8 cellular contexts compared by ENCODE assay signal in the genomic region with DNA sequence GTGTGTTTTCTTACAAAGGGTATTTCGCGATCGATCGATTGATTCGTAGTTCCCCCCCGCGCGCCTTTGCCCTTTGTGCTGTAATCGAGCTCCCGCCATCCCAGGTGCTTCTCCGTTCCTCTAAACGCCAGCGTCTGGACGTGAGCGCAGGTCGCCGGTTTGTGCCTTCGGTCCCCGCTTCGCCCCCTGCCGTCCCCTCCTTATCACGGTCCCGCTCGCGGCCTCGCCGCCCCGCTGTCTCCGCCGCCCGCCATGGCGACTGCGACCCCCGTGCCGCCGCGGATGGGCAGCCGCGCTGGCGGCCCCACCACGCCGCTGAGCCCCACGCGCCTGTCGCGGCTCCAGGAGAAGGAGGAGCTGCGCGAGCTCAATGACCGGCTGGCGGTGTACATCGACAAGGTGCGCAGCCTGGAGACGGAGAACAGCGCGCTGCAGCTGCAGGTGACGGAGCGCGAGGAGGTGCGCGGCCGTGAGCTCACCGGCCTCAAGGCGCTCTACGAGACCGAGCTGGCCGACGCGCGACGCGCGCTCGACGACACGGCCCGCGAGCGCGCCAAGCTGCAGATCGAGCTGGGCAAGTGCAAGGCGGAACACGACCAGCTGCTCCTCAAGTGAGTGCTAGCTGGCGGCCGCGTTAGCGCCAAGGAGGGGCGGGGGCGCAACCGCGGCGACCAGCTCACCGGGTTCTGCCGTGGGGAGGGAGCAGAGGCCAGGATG. TPM values are rescaled to one million over a fixed set of nuclear protein-coding genes. Genes with fewer than 3 reads are reported as not detected.
A peak's percentile ranks its signal among the peaks of the same experiment; 100 is the strongest.
DNase-seq lines count a peak whose midpoint lies in the region; ATAC-seq and TF ChIP-seq lines count a peak whose summit lies in the region.

No MANE protein-coding gene starts in this region.

- peaks cover 10 to 31% (median 28%) of the 10 kb centered on the region in 4 donors for H3K4me1 Mint-ChIP-seq in naive thymus-derived CD8-positive, alpha-beta T cell

- peaks cover 40% of the 10 kb centered on the region for H3K79me2 ChIP-seq in OCI-LY1 (ENCODE audit: insufficient read depth, low read length)
- peaks cover 50% of the 10 kb centered on the region for H3K79me2 ChIP-seq in fibroblast of lung (ENCODE audit: control insufficient read depth, insufficient read depth, low read length)

- H3K9me3 ChIP-seq in OCI-LY1 (ENCODE audit: low read length) (no peaks in the 10 kb centered on the region), fibroblast of lung (ENCODE audit: control insufficient read depth, insufficient read depth, low read depth, low read length) (no peaks in the 10 kb centered on the region)

- H2AFZ ChIP-seq in OCI-LY1 (ENCODE audit: low read length) (no peak overlapping the region), fibroblast of lung (ENCODE audit: low read length) (peak overlapping the region; percentile 94)

- peak; percentile 20 for ATAC-seq in HG02763 (IDR thresholded peaks at IDR 0.05; ENCODE audit: unreplicated experiment)
- ATAC-seq in naive thymus-derived CD8-positive, alpha-beta T cell = peak; percentile 22 to 31

- no peaks in the 10 kb centered on the region for H3K9me2 ChIP-seq in OCI-LY1 (ENCODE audit: low read depth, low read length)

- TF ChIP-seq CTCF in OCI-LY1 (IDR thresholded peaks at IDR 0.05; ENCODE audit: low read length) (no peak), fibroblast of lung (conservative IDR thresholded peaks at IDR 0.05 in 1 of 2, IDR thresholded peaks at IDR 0.05 in 1 of 2; ENCODE audit: low read depth in 1 of 2, low read length in 2 of 2) (no peak)

- no peaks in the 10 kb centered on the region for H3K27me3 ChIP-seq in OCI-LY1 (ENCODE audit: insufficient read depth, low read length)
- H3K27me3 ChIP-seq in fibroblast of lung (ENCODE audit: control insufficient read depth, insufficient read depth, low read length) = no peaks in the 10 kb centered on the region

- H4K20me1 ChIP-seq in OCI-LY1 (ENCODE audit: insufficient read depth, low read length) = no peaks in the 10 kb centered on the region
- H4K20me1 ChIP-seq in fibroblast of lung (ENCODE audit: control insufficient read depth, extremely low read depth, insufficient read depth, low read length) = no peaks in the 10 kb centered on the region

- peak overlapping the region; percentile 94 for H3K27ac ChIP-seq in OCI-LY1 (ENCODE audit: low read depth, low read length, poor library complexity, severe bottlenecking)
- peak overlapping the region; percentile 89 for H3K27ac ChIP-seq in fibroblast of lung (ENCODE audit: insufficient read depth, low read length)

- H3K9me3 Mint-ChIP-seq in naive thymus-derived CD8-positive, alpha-beta T cell = no peaks in the 10 kb centered on the region

- no peaks in the 10 kb centered on the region for H3K36me3 Mint-ChIP-seq in naive thymus-derived CD8-positive, alpha-beta T cell

- H3K4me1 ChIP-seq in OCI-LY1 (ENCODE audit: insufficient read depth, low read length, severe bottlenecking) (peaks cover 43% of the 10 kb centered on the region), fibroblast of lung (ENCODE audit: control insufficient read depth, extremely low read depth, insufficient read depth, low read length) (peaks cover 5% of the 10 kb centered on the region)

- H3K9ac ChIP-seq in OCI-LY1 (ENCODE audit: low read length) (peak overlapping the region; percentile 92), fibroblast of lung (ENCODE audit: insufficient read depth, low read length) (peak overlapping the region; percentile 85)

- H3K27ac Mint-ChIP-seq in naive thymus-derived CD8-positive, alpha-beta T cell = peak overlapping the region; percentile 74 to 97 (median 94)

- H3K36me3 ChIP-seq in OCI-LY1 (ENCODE audit: insufficient read depth, low read length) (peaks cover 29% of the 10 kb centered on the region), fibroblast of lung (ENCODE audit: control insufficient read depth, insufficient read depth, low read length) (peaks cover 2% of the 10 kb centered on the region)

- H3K4me3 ChIP-seq in OCI-LY1 (ENCODE audit: low read depth, low read length, poor library complexity, severe bottlenecking) (peak overlapping the region; percentile 79), fibroblast of lung (replicated peaks in 1 of 4; ENCODE audit: control extremely low read depth in 1 of 4, insufficient read depth in 1 of 4, low read depth in 3 of 4, low read length in 4 of 4) (peak overlapping the region; percentile 72 to 94 (median 86))

- no peaks in the 10 kb centered on the region for H3K27me3 Mint-ChIP-seq in naive thymus-derived CD8-positive, alpha-beta T cell

- POLR2A ChIA-PET in naive thymus-derived CD8-positive, alpha-beta T cell (lab: Charles Lee) = interaction anchor here (0.6 to 4.3 kb wide), 24 partner anchors 12 to 452 kb away, joined by 3 to 72 read pairs (median 4); partner anchors contain the start of genes C5orf63, GRAMD2B, MARCHF3 and PHAX

- peak; percentile 11 for DNase-seq in DMS153 (lab: John Stamatoyannopoulos, UW)
- no peak for DNase-seq in DMS153 treated with DMSO at 0.1 percent for 48 hours (lab: John Stamatoyannopoulos, UW; ENCODE audit: unreplicated experiment)
- peak; percentile 13 to 48 for DNase-seq in activated T-helper 1 cell treated with anti-CD3 and anti-CD28 coated beads, Interleukin-2, amount 50 U/mL, for 16 hours (ENCODE audit: low read depth in 1 of 2, low spot score in 1 of 2)
- peak; percentile 62 to 70 for DNase-seq in fibroblast of lung (ENCODE audit: low read depth in 2 of 2)
- peak; percentile 37 to 76 (median 55) for DNase-seq in naive thymus-derived CD8-positive, alpha-beta T cell
- peak; percentile 41 to 77 (median 67) for DNase-seq in stimulated activated naive CD4-positive, alpha-beta T cell (lab: John Stamatoyannopoulos, UW)

- H3K4me3 Mint-ChIP-seq in naive thymus-derived CD8-positive, alpha-beta T cell = peak overlapping the region; percentile 90 to 100 (median 92)

- H3K4me2 ChIP-seq in OCI-LY1 (ENCODE audit: low read length) = peak overlapping the region; percentile 63
- H3K4me2 ChIP-seq in fibroblast of lung (ENCODE audit: extremely low read depth, insufficient read depth, low read length) = peak overlapping the region; percentile 75

- no peaks in the 10 kb centered on the region for H3F3A ChIP-seq in OCI-LY1 (ENCODE audit: insufficient read depth, low read length)

RNA-seq across cellular contexts. Expression of gene LMNB1, which starts 0.5 kb away (rescaled TPM):
- 11.6 and 17.3 TPM in 2 replicates for total RNA-seq in fibroblast of lung
- polyA plus RNA-seq in fibroblast of lung = 17.5 and 46.0 TPM in 2 replicates
- 18.6 and 50.8 TPM in 2 replicates for polyA plus RNA-seq in fibroblast of lung (2012)
- 4.9 and 10.7 TPM in 2 replicates for polyA minus RNA-seq in fibroblast of lung (ENCODE audit: low replicate concordance)
- total RNA-seq in naive thymus-derived CD8-positive, alpha-beta T cell = 10 to 100 TPM; 27.7 to 27.8 TPM
- 1 to 10 TPM; 6.1 to 8.2 (median 7.9) TPM for polyA plus RNA-seq in naive thymus-derived CD8-positive, alpha-beta T cell
